In genomic region chr18:31206787-31207381, GRCh38 we compare ENCODE assay signal across 1 cellular context.
TF ChIP-seq lines count a peak whose summit lies in the region.

No MANE protein-coding gene starts in this region.

TF ChIP-seq in K562, 482 proteins besides CTCF, POLR2A, EP300 and RAD21 (continued from another document):
- TF ChIP-seq FOSL1 (tag; conservative IDR thresholded peaks at IDR 0.05) = peak; percentile 76
- no peak for TF ChIP-seq TAL1 (IDR thresholded peaks at IDR 0.05)
- TF ChIP-seq PKNOX1 (IDR thresholded peaks at IDR 0.05) = peak; percentile 91
- peak; percentile 91 for TF ChIP-seq MEIS2 (IDR thresholded peaks at IDR 0.05; ENCODE audit: partially characterized antibody)
- TF ChIP-seq MAZ (CRISPR knock-in tag; conservative IDR thresholded peaks at IDR 0.05 in 1 of 2, IDR thresholded peaks at IDR 0.05 in 1 of 2) = 0 out of 4 replicates have a peak, but pooled peaks of 1 of the 2 experiments have one; percentile 37
- no peak for TF ChIP-seq PBX2 (CRISPR knock-in tag; IDR thresholded peaks at IDR 0.05; ENCODE audit: low read depth)
- TF ChIP-seq PBX2 (tag; conservative IDR thresholded peaks at IDR 0.05; ENCODE audit: low read depth) = peak; percentile 88
- peak; percentile 29 to 48; a peak in 2 of 4 replicates for TF ChIP-seq NRF1 (conservative IDR thresholded peaks at IDR 0.05 in 1 of 2, IDR thresholded peaks at IDR 0.05 in 1 of 2)
